ENCODE assay signal across 11 cellular contexts in the genomic region with DNA sequence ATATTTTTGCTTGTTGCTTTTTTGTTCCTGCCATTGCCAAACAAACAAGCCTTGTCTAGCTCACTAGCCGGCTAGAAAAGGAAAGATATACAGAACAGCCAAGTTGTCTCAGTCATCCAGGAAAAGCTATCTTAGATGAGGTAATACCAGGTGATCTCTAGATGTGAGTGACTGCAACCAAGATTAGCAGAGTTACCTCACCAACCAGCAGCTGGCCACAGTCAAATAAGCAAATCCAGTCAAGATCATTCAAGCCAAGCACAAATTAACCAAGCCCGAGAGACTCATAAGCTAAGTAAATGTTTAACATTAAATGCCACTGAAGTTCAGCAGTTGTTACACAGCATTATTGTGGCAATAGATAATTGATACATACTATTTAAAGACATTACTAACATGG.
DNase-seq lines count a peak whose midpoint lies in the region; ATAC-seq, FAIRE-seq and TF ChIP-seq lines count a peak whose summit lies in the region.
"Had no signal": no experiment of that assay in that cellular context is flagged by ENCODE, and none has a peak within 500 bp of the region (broad histone marks: within the 10 kb centered on the region; RNA-seq: fewer than 3 reads in every experiment).

No MANE protein-coding gene starts in this region.

- no peak overlapping the region for H2AFZ ChIP-seq in K562 (ENCODE audit: low read depth, low read length)

- H3K9me3 ChIP-seq in K562 (replicated peaks; ENCODE audit: control insufficient read depth, insufficient read depth, low read depth, low read length), result no peaks in the 10 kb centered on the region

- no peaks in the 10 kb centered on the region for H3K79me2 ChIP-seq in K562 (ENCODE audit: control insufficient read depth, insufficient read depth, low read length)

- no peak overlapping the region for H3K9ac ChIP-seq in K562 (ENCODE audit: insufficient read depth in 1 of 2, low read depth in 2 of 2, low read length in 2 of 2)

- no peaks in the 10 kb centered on the region for H3K4me1 ChIP-seq in K562 (replicated peaks in 1 of 2; ENCODE audit: control insufficient read depth in 2 of 2, insufficient read depth in 2 of 2, low read length in 2 of 2)

- intact Hi-C loops in K562 (cut with micrococcal nuclease), result no loop called here

- TF ChIP-seq RAD21 in K562 (CRISPR knock-in tag; conservative IDR thresholded peaks at IDR 0.05 in 1 of 2, IDR thresholded peaks at IDR 0.05 in 1 of 2), result no peak

- ATAC-seq in GM19463 (IDR thresholded peaks at IDR 0.05; ENCODE audit: unreplicated experiment) (peak; percentile 97), HG03139 (IDR thresholded peaks at IDR 0.05; ENCODE audit: unreplicated experiment) (peak; percentile 96), K562 (no peak; the same call in 2 of the 3 replicates)
- ATAC-seq: stimulated activated naive CD8-positive, alpha-beta T cell treated with anti-CD3 and anti-CD28 coated beads, Interleukin-15, amount 100 ng/mL, for 72 hours had no signal

- BruUV-seq in K562 (replicated peaks; lab: Mats Ljungman, UMichigan), result no TSS peak

- CTCF ChIA-PET in K562 (lab: Yijun Ruan, JAX; ENCODE audit: low intra/inter-chr PET ratio), result no interaction called here

- no peak for FAIRE-seq in K562 (lab: Jason Lieb, UNC)

- in situ Hi-C loops in K562 (cut with MboI), result no loop called here
- in situ Hi-C loops in G401 (cut with HindIII; ENCODE audit: low sequenced_read_pairs), result no loop called here

- no peak overlapping the region for H3K4me2 ChIP-seq in K562 (ENCODE audit: insufficient read depth, low read length)

- peak; percentile 74 for DNase-seq in DMS53 (lab: John Stamatoyannopoulos, UW)
- DNase-seq in K562 (ENCODE audit: extremely low read depth in 1 of 4, low spot score in 3 of 4), result no peak
- DNase-seq in DMS79 (lab: John Stamatoyannopoulos, UW), result no peak
- DNase-seq in activated gamma-delta T cell (lab: John Stamatoyannopoulos, UW), result no peak
- DNase-seq in G401 (ENCODE audit: low spot score), result no peak
- no peak for DNase-seq in NCI-H748 treated with DMSO at 0.1 percent for 48 hours (lab: John Stamatoyannopoulos, UW)
- DNase-seq: activated CD4-positive, CD25-positive, alpha-beta regulatory T cell; EL; stimulated activated naive CD8-positive, alpha-beta T cell treated with anti-CD3 and anti-CD28 coated beads, Interleukin-15, amount 100 ng/mL, for 72 hours had no signal

- H3K36me3 ChIP-seq in K562 (ENCODE audit: control insufficient read depth, insufficient read depth, low read length), result peaks cover 11% of the 10 kb centered on the region; the same call in 2 of the 3 replicates

- 90% methylated on average over 2 of the region's 2 CpGs for WGBS in K562 (ENCODE audit: insufficient coverage, low coverage, missing lambda C conversion rate)

- TF ChIP-seq CTCF in K562 (IDR thresholded peaks at IDR 0.05 in 2 of 3, conservative IDR thresholded peaks at IDR 0.05 in 1 of 3; ENCODE audit: insufficient read depth in 2 of 3, low read depth in 1 of 3, low read length in 3 of 3), result no peak

- H4K20me1 ChIP-seq in K562 (replicated peaks; ENCODE audit: control insufficient read depth, insufficient read depth, low read length), result no peaks in the 10 kb centered on the region

- TF ChIP-seq POLR2A in K562 (conservative IDR thresholded peaks at IDR 0.05), result no peak

- H3K9me1 ChIP-seq in K562 (ENCODE audit: control insufficient read depth, insufficient read depth, low read length), result no peaks in the 10 kb centered on the region

- H3K27me3 ChIP-seq in K562 (ENCODE audit: control insufficient read depth in 2 of 2, insufficient read depth in 2 of 2, low read length in 2 of 2), result no peaks in the 10 kb centered on the region

- POLR2A ChIA-PET in K562 (lab: Yijun Ruan, JAX), result interaction anchor here (0.6 to 0.7 kb wide), 2 partner anchors 15 to 227 kb away, joined by 3 to 4 read pairs; no protein-coding TSS in a partner anchor

- no peak overlapping the region for H3K4me3 ChIP-seq in K562

- no peak for TF ChIP-seq EP300 in K562 (IDR thresholded peaks at IDR 0.05; ENCODE audit: low read length)

- H3K27ac ChIP-seq in K562 (ENCODE audit: extremely low read depth, low read depth, low read length), result no peak overlapping the region

TF ChIP-seq in K562, 482 proteins besides CTCF, POLR2A, EP300 and RAD21:
- TF ChIP-seq, protein P1, sequence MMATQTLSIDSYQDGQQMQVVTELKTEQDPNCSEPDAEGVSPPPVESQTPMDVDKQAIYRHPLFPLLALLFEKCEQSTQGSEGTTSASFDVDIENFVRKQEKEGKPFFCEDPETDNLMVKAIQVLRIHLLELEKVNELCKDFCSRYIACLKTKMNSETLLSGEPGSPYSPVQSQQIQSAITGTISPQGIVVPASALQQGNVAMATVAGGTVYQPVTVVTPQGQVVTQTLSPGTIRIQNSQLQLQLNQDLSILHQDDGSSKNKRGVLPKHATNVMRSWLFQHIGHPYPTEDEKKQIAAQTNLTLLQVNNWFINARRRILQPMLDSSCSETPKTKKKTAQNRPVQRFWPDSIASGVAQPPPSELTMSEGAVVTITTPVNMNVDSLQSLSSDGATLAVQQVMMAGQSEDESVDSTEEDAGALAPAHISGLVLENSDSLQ (IDR thresholded peaks at IDR 0.05), result 0 out of 2 replicates have a peak, but pooled peaks have one; percentile 12
- TF ChIP-seq, protein P2, sequence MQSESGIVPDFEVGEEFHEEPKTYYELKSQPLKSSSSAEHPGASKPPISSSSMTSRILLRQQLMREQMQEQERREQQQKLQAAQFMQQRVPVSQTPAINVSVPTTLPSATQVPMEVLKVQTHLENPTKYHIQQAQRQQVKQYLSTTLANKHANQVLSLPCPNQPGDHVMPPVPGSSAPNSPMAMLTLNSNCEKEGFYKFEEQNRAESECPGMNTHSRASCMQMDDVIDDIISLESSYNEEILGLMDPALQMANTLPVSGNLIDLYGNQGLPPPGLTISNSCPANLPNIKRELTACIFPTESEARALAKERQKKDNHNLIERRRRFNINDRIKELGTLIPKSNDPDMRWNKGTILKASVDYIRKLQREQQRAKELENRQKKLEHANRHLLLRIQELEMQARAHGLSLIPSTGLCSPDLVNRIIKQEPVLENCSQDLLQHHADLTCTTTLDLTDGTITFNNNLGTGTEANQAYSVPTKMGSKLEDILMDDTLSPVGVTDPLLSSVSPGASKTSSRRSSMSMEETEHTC (IDR thresholded peaks at IDR 0.05), result no peak
- TF ChIP-seq, protein P3, sequence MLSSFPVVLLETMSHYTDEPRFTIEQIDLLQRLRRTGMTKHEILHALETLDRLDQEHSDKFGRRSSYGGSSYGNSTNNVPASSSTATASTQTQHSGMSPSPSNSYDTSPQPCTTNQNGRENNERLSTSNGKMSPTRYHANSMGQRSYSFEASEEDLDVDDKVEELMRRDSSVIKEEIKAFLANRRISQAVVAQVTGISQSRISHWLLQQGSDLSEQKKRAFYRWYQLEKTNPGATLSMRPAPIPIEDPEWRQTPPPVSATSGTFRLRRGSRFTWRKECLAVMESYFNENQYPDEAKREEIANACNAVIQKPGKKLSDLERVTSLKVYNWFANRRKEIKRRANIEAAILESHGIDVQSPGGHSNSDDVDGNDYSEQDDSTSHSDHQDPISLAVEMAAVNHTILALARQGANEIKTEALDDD (IDR thresholded peaks at IDR 0.05), result peak; percentile 67; the same call in 1 of the 2 replicates
TF ChIP-seq in K562: peak in this region for 2.
